1 cellular context compared by ENCODE assay signal in genomic region chr2:9206991-9207640, GRCh38.
TF ChIP-seq lines count a peak whose summit lies in the region.

No MANE protein-coding gene starts in this region.

TF ChIP-seq in IMR-90, 13 proteins besides CTCF, POLR2A, EP300 and RAD21 (continued from another document):
- no peak for TF ChIP-seq CEBPB (IDR thresholded peaks at IDR 0.05; ENCODE audit: low read depth, low read length)
- no peak for TF ChIP-seq BHLHE40 (IDR thresholded peaks at IDR 0.05; ENCODE audit: low read depth, low read length)
- TF ChIP-seq MAFK (IDR thresholded peaks at IDR 0.05; ENCODE audit: low read depth, low read length), result no peak
- no peak for TF ChIP-seq MXI1 (IDR thresholded peaks at IDR 0.05; ENCODE audit: borderline replicate concordance, low read depth, low read length)
- no peak for TF ChIP-seq MAZ (IDR thresholded peaks at IDR 0.05; ENCODE audit: borderline replicate concordance, low read depth, low read length)
- TF ChIP-seq RCOR1 (IDR thresholded peaks at IDR 0.05; ENCODE audit: insufficient replicate concordance, low read length), result no peak
TF ChIP-seq in IMR-90: peak in this region for 0.
